13 cellular contexts compared by ENCODE assay signal in the genomic region with DNA sequence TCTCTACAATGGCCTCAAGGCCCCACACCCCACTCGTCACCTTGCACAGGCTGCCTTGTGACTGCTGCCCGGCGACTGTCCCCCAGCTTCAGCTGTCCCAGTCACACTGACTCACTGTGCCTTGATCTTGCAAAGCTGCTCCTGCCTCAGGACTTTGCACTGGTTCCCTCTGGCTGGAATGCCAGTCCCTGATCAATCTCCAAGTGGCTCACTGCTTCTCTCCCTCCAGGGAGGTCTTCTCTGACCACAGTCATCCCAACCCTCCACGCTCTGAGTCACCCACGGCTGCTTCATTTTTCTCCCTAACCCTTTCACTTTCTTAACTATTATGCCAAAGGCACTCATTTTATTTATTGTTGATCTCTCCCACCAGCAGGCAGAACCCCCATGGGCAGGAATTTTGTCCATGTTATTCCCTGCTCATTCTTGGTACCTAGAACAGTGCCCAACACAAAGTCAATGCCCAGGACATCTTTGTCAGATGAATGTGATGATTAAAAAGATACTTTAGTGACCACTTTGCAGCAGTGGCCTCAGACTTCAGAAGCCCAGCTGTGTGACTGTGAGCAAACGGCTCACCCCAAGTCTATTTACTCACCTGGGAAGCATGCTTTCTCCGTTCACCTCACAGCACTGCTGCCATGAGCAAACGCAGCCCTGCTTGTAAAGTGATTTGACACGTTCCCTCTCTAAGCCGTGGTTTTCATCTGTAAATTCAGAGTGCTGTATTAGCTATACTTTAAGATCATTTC. TPM values are rescaled to one million over a fixed set of nuclear protein-coding genes. Genes with fewer than 3 reads are reported as not detected.
DNase-seq lines count a peak whose midpoint lies in the region; ATAC-seq and TF ChIP-seq lines count a peak whose summit lies in the region.
"Had no signal": no experiment of that assay in that cellular context is flagged by ENCODE, and none has a peak within 500 bp of the region (broad histone marks: within the 10 kb centered on the region; RNA-seq: fewer than 3 reads in every experiment).

No MANE protein-coding gene starts in this region.

- no peak overlapping the region for H3K27ac ChIP-seq in BLaER1
- H3K27ac ChIP-seq in brain microvascular endothelial cell = peak overlapping the region; percentile 25
- H3K27ac ChIP-seq in mesenchymal stem cell (ENCODE audit: low read length, poor library complexity, severe bottlenecking) = peak overlapping the region; percentile 90
- H3K27ac ChIP-seq: thyroid gland had no signal

- H3K4me3 ChIP-seq in BLaER1 (no peak overlapping the region), brain microvascular endothelial cell (ENCODE audit: low read depth, low read length) (no peak overlapping the region), mesenchymal stem cell (ENCODE audit: insufficient read depth in 1 of 2, low read depth in 1 of 2, low read length in 2 of 2) (peak overlapping the region in 1 of 2 experiments; percentile 22)
- H3K4me3 ChIP-seq: thyroid gland had no signal

- H4K20me1 ChIP-seq in BLaER1 = no peaks in the 10 kb centered on the region

- no peak overlapping the region for H4K91ac ChIP-seq in mesenchymal stem cell (ENCODE audit: low read length)

- H2BK12ac ChIP-seq in mesenchymal stem cell (ENCODE audit: low read length in 2 of 2) = peak overlapping the region; percentile 59 to 81

- peak overlapping the region; percentile 15; the same call in 1 of the 2 replicates for H3K4me2 ChIP-seq in BLaER1
- peak overlapping the region; percentile 30 for H3K4me2 ChIP-seq in mesenchymal stem cell (ENCODE audit: low read length, poor library complexity, severe bottlenecking)

- no peak for TF ChIP-seq CTCF in brain microvascular endothelial cell (IDR thresholded peaks at IDR 0.05; ENCODE audit: low read depth, low read length, missing control alignments)
- no peak for TF ChIP-seq CTCF in GM20000 (IDR thresholded peaks at IDR 0.05; ENCODE audit: extremely low read depth, missing control alignments)

- DNase-seq in LoVo (ENCODE audit: low spot score) = peak; percentile 40
- peak; percentile 95 for DNase-seq in brain microvascular endothelial cell
- peak; percentile 94 for DNase-seq in mesenchymal stem cell
- no peak for DNase-seq in GM20000 (ENCODE audit: low spot score)
- no peak for DNase-seq in activated T-helper 1 cell treated with anti-CD3 and anti-CD28 coated beads, Interleukin-12 subunit alpha, Interleukin-12 subunit beta, Interleukin-2, Interleukin-4 antibody, amounts not matched to agents 30 ng/mL and 10 ng/mL and 1 ng/mL, durations not matched to agents 14 hours and 24 hours and 36 hours (ENCODE audit: low spot score)
- DNase-seq: activated CD8-positive, alpha-beta memory T cell treated with anti-CD3 and anti-CD28 coated beads, Interleukin-2, amount 10 ng/mL, durations not matched to agents 7 days and 5 days; cerebellar nuclear complex; DMS79; thyroid gland had no signal

- peaks cover 7% of the 10 kb centered on the region for H3K4me1 Mint-ChIP-seq in activated T-helper 1 cell treated with anti-CD3 and anti-CD28 coated beads, Interleukin-12 subunit alpha, Interleukin-12 subunit beta, Interleukin-2, Interleukin-4 antibody, amounts not matched to agents 30 ng/mL and 10 ng/mL and 1 ng/mL, durations not matched to agents 14 hours and 24 hours and 36 hours (ENCODE audit: low read depth)

- H4K8ac ChIP-seq in mesenchymal stem cell (ENCODE audit: low read length) = peak overlapping the region; percentile 55

- 14% methylated on average over 10 of the region's 10 CpGs for WGBS in mesenchymal stem cell

- H3K14ac ChIP-seq in mesenchymal stem cell (ENCODE audit: low read length in 2 of 2) = peak overlapping the region in 1 of 2 experiments; percentile 87

- intact Hi-C loops in activated T-helper 1 cell treated with anti-CD3 and anti-CD28 coated beads, Interleukin-12 subunit alpha, Interleukin-12 subunit beta, Interleukin-2, Interleukin-4 antibody, amounts not matched to agents 30 ng/mL and 10 ng/mL and 1 ng/mL, durations not matched to agents 14 hours and 24 hours and 36 hours (cut with micrococcal nuclease) = no loop called here

- H3K4me1 ChIP-seq in BLaER1 = peaks cover 42% of the 10 kb centered on the region
- peaks cover 24% of the 10 kb centered on the region for H3K4me1 ChIP-seq in mesenchymal stem cell (ENCODE audit: control insufficient read depth, insufficient read depth, low read depth, low read length)
- H3K4me1 ChIP-seq: thyroid gland had no signal

- H3K9me3 Mint-ChIP-seq in activated T-helper 1 cell treated with anti-CD3 and anti-CD28 coated beads, Interleukin-12 subunit alpha, Interleukin-12 subunit beta, Interleukin-2, Interleukin-4 antibody, amounts not matched to agents 30 ng/mL and 10 ng/mL and 1 ng/mL, durations not matched to agents 14 hours and 24 hours and 36 hours = no peaks in the 10 kb centered on the region
- H3K9me3 Mint-ChIP-seq: natural killer cell treated with Interleukin-12 subunit alpha and Interleukin-12 subunit beta and Interleukin-15 and Interleukin-18, amount 100 ng/mL, for 72 hours had no signal

- H3K9me3 ChIP-seq in BLaER1 (no peaks in the 10 kb centered on the region), mesenchymal stem cell (ENCODE audit: control insufficient read depth, low read length) (no peaks in the 10 kb centered on the region)
- H3K9me3 ChIP-seq: thyroid gland had no signal

- H3K18ac ChIP-seq in mesenchymal stem cell (ENCODE audit: low read depth in 1 of 2, low read length in 2 of 2) = peak overlapping the region; percentile 80 to 94

- in situ Hi-C loops in brain microvascular endothelial cell (cut with HindIII; ENCODE audit: low pct_ligation_motif_present, low sequenced_read_pairs) = no loop called here

- no peaks in the 10 kb centered on the region for H3K36me3 ChIP-seq in BLaER1
- H3K36me3 ChIP-seq in brain microvascular endothelial cell (replicated peaks) = no peaks in the 10 kb centered on the region
- H3K36me3 ChIP-seq in mesenchymal stem cell (ENCODE audit: control insufficient read depth in 1 of 2, insufficient read depth in 2 of 2, low read depth in 1 of 2, low read length in 2 of 2) = no peaks in the 10 kb centered on the region
- H3K36me3 ChIP-seq: thyroid gland had no signal

- H2BK5ac ChIP-seq in mesenchymal stem cell (ENCODE audit: low read depth, low read length, poor library complexity, severe bottlenecking) = no peak overlapping the region

- H3K9ac ChIP-seq in BLaER1 (no peak overlapping the region), mesenchymal stem cell (ENCODE audit: low read length) (peak overlapping the region; percentile 7)

- peak overlapping the region in 1 of 2 experiments; percentile 2 for H3K23ac ChIP-seq in mesenchymal stem cell (ENCODE audit: low read length in 2 of 2)

- peaks cover 6% of the 10 kb centered on the region for H3K27me3 Mint-ChIP-seq in activated T-helper 1 cell treated with anti-CD3 and anti-CD28 coated beads, Interleukin-12 subunit alpha, Interleukin-12 subunit beta, Interleukin-2, Interleukin-4 antibody, amounts not matched to agents 30 ng/mL and 10 ng/mL and 1 ng/mL, durations not matched to agents 14 hours and 24 hours and 36 hours (ENCODE audit: insufficient read depth)

- H3K27ac Mint-ChIP-seq in activated T-helper 1 cell treated with anti-CD3 and anti-CD28 coated beads, Interleukin-12 subunit alpha, Interleukin-12 subunit beta, Interleukin-2, Interleukin-4 antibody, amounts not matched to agents 30 ng/mL and 10 ng/mL and 1 ng/mL, durations not matched to agents 14 hours and 24 hours and 36 hours = no peak overlapping the region
- H3K27ac Mint-ChIP-seq: activated CD8-positive, alpha-beta memory T cell treated with anti-CD3 and anti-CD28 coated beads, Interleukin-2, amount 10 ng/mL, durations not matched to agents 7 days and 5 days; natural killer cell treated with Interleukin-12 subunit alpha and Interleukin-12 subunit beta and Interleukin-15 and Interleukin-18, amount 100 ng/mL, for 72 hours had no signal

- H3K4ac ChIP-seq in mesenchymal stem cell (ENCODE audit: low read depth in 1 of 2, low read length in 2 of 2) = no peak overlapping the region

- H2AFZ ChIP-seq in mesenchymal stem cell (ENCODE audit: low read depth, low read length) = no peak overlapping the region

- ATAC-seq in GM21825 (IDR thresholded peaks at IDR 0.05; ENCODE audit: unreplicated experiment) = no peak
- no peak for ATAC-seq in GM19452 (IDR thresholded peaks at IDR 0.05; ENCODE audit: unreplicated experiment)
- ATAC-seq: activated CD8-positive, alpha-beta memory T cell treated with anti-CD3 and anti-CD28 coated beads, Interleukin-2, amount 10 ng/mL, durations not matched to agents 7 days and 5 days had no signal

- H3K4me3 Mint-ChIP-seq in activated T-helper 1 cell treated with anti-CD3 and anti-CD28 coated beads, Interleukin-12 subunit alpha, Interleukin-12 subunit beta, Interleukin-2, Interleukin-4 antibody, amounts not matched to agents 30 ng/mL and 10 ng/mL and 1 ng/mL, durations not matched to agents 14 hours and 24 hours and 36 hours = no peak overlapping the region
- H3K4me3 Mint-ChIP-seq: activated CD8-positive, alpha-beta memory T cell treated with anti-CD3 and anti-CD28 coated beads, Interleukin-2, amount 10 ng/mL, durations not matched to agents 7 days and 5 days; natural killer cell treated with Interleukin-12 subunit alpha and Interleukin-12 subunit beta and Interleukin-15 and Interleukin-18, amount 100 ng/mL, for 72 hours had no signal

- peak overlapping the region; percentile 98 for H2AK5ac ChIP-seq in mesenchymal stem cell (ENCODE audit: low read length, severe bottlenecking)

- no peak overlapping the region for H2BK120ac ChIP-seq in mesenchymal stem cell (ENCODE audit: low read depth, low read length)

- no peaks in the 10 kb centered on the region for H3K36me3 Mint-ChIP-seq in activated T-helper 1 cell treated with anti-CD3 and anti-CD28 coated beads, Interleukin-12 subunit alpha, Interleukin-12 subunit beta, Interleukin-2, Interleukin-4 antibody, amounts not matched to agents 30 ng/mL and 10 ng/mL and 1 ng/mL, durations not matched to agents 14 hours and 24 hours and 36 hours (ENCODE audit: low read depth)
- H3K36me3 Mint-ChIP-seq: activated CD8-positive, alpha-beta memory T cell treated with anti-CD3 and anti-CD28 coated beads, Interleukin-2, amount 10 ng/mL, durations not matched to agents 7 days and 5 days; natural killer cell treated with Interleukin-12 subunit alpha and Interleukin-12 subunit beta and Interleukin-15 and Interleukin-18, amount 100 ng/mL, for 72 hours had no signal

- H2BK15ac ChIP-seq in mesenchymal stem cell (ENCODE audit: low read depth, poor library complexity, severe bottlenecking) = no peak overlapping the region

- no peaks in the 10 kb centered on the region for H3K79me1 ChIP-seq in mesenchymal stem cell (replicated peaks; ENCODE audit: low read length, poor library complexity, severe bottlenecking)

- H3K27me3 ChIP-seq in BLaER1 (no peaks in the 10 kb centered on the region), brain microvascular endothelial cell (replicated peaks) (no peaks in the 10 kb centered on the region), mesenchymal stem cell (ENCODE audit: control insufficient read depth in 1 of 2, insufficient read depth in 1 of 2, low read length in 2 of 2) (peaks cover 0 to 18% of the 10 kb centered on the region in 2 experiments)
- H3K27me3 ChIP-seq: thyroid gland had no signal

RNA-seq across cellular contexts. Expression of gene ZBTB18, which starts 53.4 kb away (rescaled TPM):
- 6.6 TPM for polyA plus RNA-seq in mesenchymal stem cell (2013, experiment 1 of 2)
- polyA plus RNA-seq in mesenchymal stem cell (2013, experiment 2 of 2) = 6.9 TPM
- 5.3 and 5.7 TPM in 2 replicates for total RNA-seq in activated T-helper 1 cell treated with anti-CD3 and anti-CD28 coated beads, Interleukin-12 subunit alpha, Interleukin-12 subunit beta, Interleukin-2, Interleukin-4 antibody, amounts not matched to agents 30 ng/mL and 10 ng/mL and 1 ng/mL, durations not matched to agents 14 hours and 24 hours and 36 hours

Comparison
In these comparisons a context has a peak if more than half of its experiments do, and no peak if none do; other contexts are left out.
1. DNase-seq: peak in LoVo (single experiment), brain microvascular endothelial cell (single experiment) and mesenchymal stem cell (single experiment); none in GM20000 (single experiment) and activated T-helper 1 cell treated with anti-CD3 and anti-CD28 coated beads, Interleukin-12 subunit alpha, Interleukin-12 subunit beta, Interleukin-2, Interleukin-4 antibody, amounts not matched to agents 30 ng/mL and 10 ng/mL and 1 ng/mL, durations not matched to agents 14 hours and 24 hours and 36 hours (single experiment).